In genomic region chr1:26306290-26307221, GRCh38 we compare ENCODE assay signal across 8 cellular contexts. TPM values are rescaled to one million over a fixed set of nuclear protein-coding genes. Genes with fewer than 3 reads are reported as not detected.
DNase-seq lines count a peak whose midpoint lies in the region; ATAC-seq and TF ChIP-seq lines count a peak whose summit lies in the region.

A gene with protein sequence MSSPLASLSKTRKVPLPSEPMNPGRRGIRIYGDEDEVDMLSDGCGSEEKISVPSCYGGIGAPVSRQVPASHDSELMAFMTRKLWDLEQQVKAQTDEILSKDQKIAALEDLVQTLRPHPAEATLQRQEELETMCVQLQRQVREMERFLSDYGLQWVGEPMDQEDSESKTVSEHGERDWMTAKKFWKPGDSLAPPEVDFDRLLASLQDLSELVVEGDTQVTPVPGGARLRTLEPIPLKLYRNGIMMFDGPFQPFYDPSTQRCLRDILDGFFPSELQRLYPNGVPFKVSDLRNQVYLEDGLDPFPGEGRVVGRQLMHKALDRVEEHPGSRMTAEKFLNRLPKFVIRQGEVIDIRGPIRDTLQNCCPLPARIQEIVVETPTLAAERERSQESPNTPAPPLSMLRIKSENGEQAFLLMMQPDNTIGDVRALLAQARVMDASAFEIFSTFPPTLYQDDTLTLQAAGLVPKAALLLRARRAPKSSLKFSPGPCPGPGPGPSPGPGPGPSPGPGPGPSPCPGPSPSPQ (minus strand): TSS chr1:26306636. CDS start chr1:26302883, 3,753 bp downstream.

- H3K27me3 Mint-ChIP-seq in IgD-negative memory B cell, result no peaks in the 10 kb centered on the region

- no peak for TF ChIP-seq CTCF in epithelial cell of proximal tubule (conservative IDR thresholded peaks at IDR 0.05; ENCODE audit: low read depth, low read length)

- H3K4me3 ChIP-seq in epithelial cell of proximal tubule (ENCODE audit: low read depth, low read length), result peak within 1 kb of the TSS; percentile 97

- peaks cover 3% of the 10 kb centered on the region for H3K36me3 Mint-ChIP-seq in IgD-negative memory B cell

- peaks cover 20 to 24% (median 23%) of the 10 kb centered on the region in 3 donors for H3K4me1 Mint-ChIP-seq in IgD-negative memory B cell

- H3K4me3 Mint-ChIP-seq in IgD-negative memory B cell, result peak within 1 kb of the TSS; percentile 93 to 100 (median 97)

- H3K9me3 Mint-ChIP-seq in IgD-negative memory B cell, result no peaks in the 10 kb centered on the region

- ATAC-seq in GM21576 (IDR thresholded peaks at IDR 0.05; ENCODE audit: unreplicated experiment), result peak; percentile 99

- DNase-seq in DMS153 (lab: John Stamatoyannopoulos, UW) (peak; percentile 99), OCI-M1 (lab: John Stamatoyannopoulos, UW) (peak; percentile 97), activated T-cell treated with anti-CD3 and anti-CD28 coated beads for 1 hour (ENCODE audit: low read depth) (peak; percentile 85), epithelial cell of proximal tubule (ENCODE audit: low read depth) (peak; percentile 74), mucosa of gallbladder (ENCODE audit: low spot score) (peak; percentile 96)
- DNase-seq in stimulated activated CD8-positive, alpha-beta memory T cell treated with anti-CD3 and anti-CD28 coated beads, Interleukin-4, amount 100 ng/mL, for 24 hours (ENCODE audit: low read depth), result peak; percentile 85

- H3K27ac Mint-ChIP-seq in IgD-negative memory B cell, result peak within 1 kb of the TSS; percentile 92 to 98 (median 96)

RNA-seq across cellular contexts. Expression of the gene that starts here (rescaled TPM):
- polyA plus RNA-seq in IgD-negative memory B cell, result 11.2 TPM
- total RNA-seq in epithelial cell of proximal tubule, result 3.8 and 4.8 TPM in 2 replicates
- 21.3 TPM for total RNA-seq in mucosa of gallbladder

Comparison
In these comparisons a context has a peak if more than half of its experiments do, and no peak if none do; other contexts are left out.
1. Peak in every context shown above with its lines: DNase-seq, ATAC-seq and H3K4me3 ChIP-seq.